In genomic region chr20:46027245-46027853, GRCh38 we compare ENCODE assay signal across 1 cellular context.
TF ChIP-seq lines count a peak whose summit lies in the region.

No MANE protein-coding gene starts in this region.

TF ChIP-seq in HepG2, 621 proteins besides CTCF, POLR2A, EP300 and RAD21 (continued from another document and continues in another):
- TF ChIP-seq, protein P1, sequence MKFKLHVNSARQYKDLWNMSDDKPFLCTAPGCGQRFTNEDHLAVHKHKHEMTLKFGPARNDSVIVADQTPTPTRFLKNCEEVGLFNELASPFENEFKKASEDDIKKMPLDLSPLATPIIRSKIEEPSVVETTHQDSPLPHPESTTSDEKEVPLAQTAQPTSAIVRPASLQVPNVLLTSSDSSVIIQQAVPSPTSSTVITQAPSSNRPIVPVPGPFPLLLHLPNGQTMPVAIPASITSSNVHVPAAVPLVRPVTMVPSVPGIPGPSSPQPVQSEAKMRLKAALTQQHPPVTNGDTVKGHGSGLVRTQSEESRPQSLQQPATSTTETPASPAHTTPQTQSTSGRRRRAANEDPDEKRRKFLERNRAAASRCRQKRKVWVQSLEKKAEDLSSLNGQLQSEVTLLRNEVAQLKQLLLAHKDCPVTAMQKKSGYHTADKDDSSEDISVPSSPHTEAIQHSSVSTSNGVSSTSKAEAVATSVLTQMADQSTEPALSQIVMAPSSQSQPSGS (CRISPR knock-in tag; IDR thresholded peaks at IDR 0.05), result 0 out of 2 replicates have a peak, but pooled peaks have one; percentile 39
- TF ChIP-seq PPARG (CRISPR knock-in tag; conservative IDR thresholded peaks at IDR 0.05), result peak; percentile 46; the same call in 1 of the 2 replicates
- TF ChIP-seq FOXC1 (CRISPR knock-in tag; IDR thresholded peaks at IDR 0.05; ENCODE audit: borderline replicate concordance), result 0 out of 2 replicates have a peak, but pooled peaks have one; percentile 35
- peak; percentile 37; the same call in 1 of the 2 replicates for TF ChIP-seq IRF2 (CRISPR knock-in tag; IDR thresholded peaks at IDR 0.05)
- peak; percentile 32; the same call in 1 of the 2 replicates for TF ChIP-seq ZMYM2 (CRISPR knock-in tag; IDR thresholded peaks at IDR 0.05)
- TF ChIP-seq EEA1 (CRISPR knock-in tag; IDR thresholded peaks at IDR 0.05; ENCODE audit: borderline replicate concordance), result no peak
- peak; percentile 76 to 98 for TF ChIP-seq REST (IDR thresholded peaks at IDR 0.05; ENCODE audit: borderline replicate concordance in 1 of 2, low read depth in 1 of 2, low read length in 2 of 2)
- TF ChIP-seq FOXK1 (CRISPR knock-in tag; IDR thresholded peaks at IDR 0.05; ENCODE audit: borderline replicate concordance, low read depth), result peak; percentile 64; the same call in 1 of the 2 replicates
- TF ChIP-seq SP140L (CRISPR knock-in tag; IDR thresholded peaks at IDR 0.05; ENCODE audit: borderline replicate concordance), result peak; percentile 90; the same call in 1 of the 2 replicates
- TF ChIP-seq ZKSCAN8 (CRISPR knock-in tag; IDR thresholded peaks at IDR 0.05; ENCODE audit: borderline replicate concordance), result no peak
- peak; percentile 94 for TF ChIP-seq SMAD3 (CRISPR knock-in tag; IDR thresholded peaks at IDR 0.05)
- TF ChIP-seq FIP1L1 (IDR thresholded peaks at IDR 0.05; ENCODE audit: borderline replicate concordance, insufficient read depth, low read depth, low read length), result no peak
- TF ChIP-seq GATAD1 (CRISPR knock-in tag; IDR thresholded peaks at IDR 0.05), result no peak
- peak; percentile 91 for TF ChIP-seq KLF6 (CRISPR knock-in tag; IDR thresholded peaks at IDR 0.05)
- TF ChIP-seq, protein P2, sequence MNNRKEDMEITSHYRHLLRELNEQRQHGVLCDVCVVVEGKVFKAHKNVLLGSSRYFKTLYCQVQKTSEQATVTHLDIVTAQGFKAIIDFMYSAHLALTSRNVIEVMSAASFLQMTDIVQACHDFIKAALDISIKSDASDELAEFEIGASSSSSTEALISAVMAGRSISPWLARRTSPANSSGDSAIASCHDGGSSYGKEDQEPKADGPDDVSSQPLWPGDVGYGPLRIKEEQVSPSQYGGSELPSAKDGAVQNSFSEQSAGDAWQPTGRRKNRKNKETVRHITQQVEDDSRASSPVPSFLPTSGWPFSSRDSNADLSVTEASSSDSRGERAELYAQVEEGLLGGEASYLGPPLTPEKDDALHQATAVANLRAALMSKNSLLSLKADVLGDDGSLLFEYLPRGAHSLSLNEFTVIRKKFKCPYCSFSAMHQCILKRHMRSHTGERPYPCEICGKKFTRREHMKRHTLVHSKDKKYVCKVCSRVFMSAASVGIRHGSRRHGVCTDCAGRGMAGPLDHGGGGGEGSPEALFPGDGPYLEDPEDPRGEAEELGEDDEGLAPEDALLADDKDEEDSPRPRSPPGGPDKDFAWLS (CRISPR knock-in tag; IDR thresholded peaks at IDR 0.05; ENCODE audit: borderline replicate concordance), result no peak
- TF ChIP-seq, protein P3, sequence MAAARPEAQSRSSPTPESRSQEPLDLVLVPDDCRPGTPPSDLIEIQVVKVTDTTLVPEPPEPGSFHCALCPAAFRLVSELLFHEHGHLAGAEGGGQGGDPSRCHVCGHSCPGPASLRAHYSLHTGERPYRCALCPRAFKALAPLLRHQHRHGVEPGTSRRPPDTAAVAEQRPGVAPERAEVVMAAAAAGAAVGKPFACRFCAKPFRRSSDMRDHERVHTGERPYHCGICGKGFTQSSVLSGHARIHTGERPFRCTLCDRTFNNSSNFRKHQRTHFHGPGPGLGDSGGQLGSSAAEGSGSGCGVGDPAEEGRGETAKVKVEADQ (CRISPR knock-in tag; IDR thresholded peaks at IDR 0.05; ENCODE audit: borderline replicate concordance), result no peak
- no peak for TF ChIP-seq CSRNP1 (CRISPR knock-in tag; IDR thresholded peaks at IDR 0.05)
- peak; percentile 54; the same call in 1 of the 2 replicates for TF ChIP-seq ZNF441 (CRISPR knock-in tag; IDR thresholded peaks at IDR 0.05; ENCODE audit: borderline replicate concordance)
- no peak for TF ChIP-seq ZNF510 (CRISPR knock-in tag; IDR thresholded peaks at IDR 0.05; ENCODE audit: low read depth)
- TF ChIP-seq ZNF598 (CRISPR knock-in tag; IDR thresholded peaks at IDR 0.05; ENCODE audit: borderline replicate concordance), result no peak
- peak; percentile 30; the same call in 1 of the 2 replicates for TF ChIP-seq ZNF558 (CRISPR knock-in tag; IDR thresholded peaks at IDR 0.05; ENCODE audit: borderline replicate concordance)
- 0 out of 2 replicates have a peak, but pooled peaks have one; percentile 59 for TF ChIP-seq KAT8 (CRISPR knock-in tag; IDR thresholded peaks at IDR 0.05)
- TF ChIP-seq KMT2B (CRISPR knock-in tag; IDR thresholded peaks at IDR 0.05), result 0 out of 2 replicates have a peak, but pooled peaks have one; percentile 36
- no peak for TF ChIP-seq TRIM22 (IDR thresholded peaks at IDR 0.05)
- TF ChIP-seq ZNF367 (CRISPR knock-in tag; IDR thresholded peaks at IDR 0.05; ENCODE audit: borderline replicate concordance), result no peak
- TF ChIP-seq MAFG (CRISPR knock-in tag; IDR thresholded peaks at IDR 0.05), result no peak
- no peak for TF ChIP-seq SPEN (CRISPR knock-in tag; IDR thresholded peaks at IDR 0.05; ENCODE audit: low read depth)
- TF ChIP-seq TAF1 (CRISPR knock-in tag; IDR thresholded peaks at IDR 0.05), result no peak
- TF ChIP-seq ZNF720 (CRISPR knock-in tag; IDR thresholded peaks at IDR 0.05), result no peak
- TF ChIP-seq TGIF2 (CRISPR knock-in tag; IDR thresholded peaks at IDR 0.05), result no peak
- TF ChIP-seq AKNA (CRISPR knock-in tag; IDR thresholded peaks at IDR 0.05; ENCODE audit: borderline replicate concordance), result peak; percentile 74; the same call in 1 of the 2 replicates
- TF ChIP-seq, protein P4, sequence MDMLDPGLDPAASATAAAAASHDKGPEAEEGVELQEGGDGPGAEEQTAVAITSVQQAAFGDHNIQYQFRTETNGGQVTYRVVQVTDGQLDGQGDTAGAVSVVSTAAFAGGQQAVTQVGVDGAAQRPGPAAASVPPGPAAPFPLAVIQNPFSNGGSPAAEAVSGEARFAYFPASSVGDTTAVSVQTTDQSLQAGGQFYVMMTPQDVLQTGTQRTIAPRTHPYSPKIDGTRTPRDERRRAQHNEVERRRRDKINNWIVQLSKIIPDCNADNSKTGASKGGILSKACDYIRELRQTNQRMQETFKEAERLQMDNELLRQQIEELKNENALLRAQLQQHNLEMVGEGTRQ (IDR thresholded peaks at IDR 0.05; ENCODE audit: low read depth, low read length), result no peak
- TF ChIP-seq, protein P4 (CRISPR knock-in tag; IDR thresholded peaks at IDR 0.05; ENCODE audit: borderline replicate concordance), result no peak
- no peak for TF ChIP-seq ZKSCAN1 (IDR thresholded peaks at IDR 0.05; ENCODE audit: low read length)
- TF ChIP-seq HOXA5 (CRISPR knock-in tag; IDR thresholded peaks at IDR 0.05), result peak; percentile 81
- TF ChIP-seq NR2F2 (IDR thresholded peaks at IDR 0.05; ENCODE audit: borderline replicate concordance, low read depth), result no peak
- TF ChIP-seq ZNF747 (CRISPR knock-in tag; IDR thresholded peaks at IDR 0.05; ENCODE audit: borderline replicate concordance), result no peak
- TF ChIP-seq ZNF781 (CRISPR knock-in tag; IDR thresholded peaks at IDR 0.05; ENCODE audit: borderline replicate concordance, not compliant biosample characterization), result peak; percentile 77
- TF ChIP-seq TEF (CRISPR knock-in tag; IDR thresholded peaks at IDR 0.05), result peak; percentile 76; the same call in 1 of the 2 replicates
- no peak for TF ChIP-seq AGO2 (optimal IDR thresholded peaks at IDR 0.05; ENCODE audit: low read depth, low read length)
- no peak for TF ChIP-seq LBX2 (CRISPR knock-in tag; IDR thresholded peaks at IDR 0.05; ENCODE audit: borderline replicate concordance)
- no peak for TF ChIP-seq ZBTB3 (CRISPR knock-in tag; IDR thresholded peaks at IDR 0.05; ENCODE audit: borderline replicate concordance, low read depth)
